Comparison of ENCODE assay signal across 1 cellular context in the genomic region with DNA sequence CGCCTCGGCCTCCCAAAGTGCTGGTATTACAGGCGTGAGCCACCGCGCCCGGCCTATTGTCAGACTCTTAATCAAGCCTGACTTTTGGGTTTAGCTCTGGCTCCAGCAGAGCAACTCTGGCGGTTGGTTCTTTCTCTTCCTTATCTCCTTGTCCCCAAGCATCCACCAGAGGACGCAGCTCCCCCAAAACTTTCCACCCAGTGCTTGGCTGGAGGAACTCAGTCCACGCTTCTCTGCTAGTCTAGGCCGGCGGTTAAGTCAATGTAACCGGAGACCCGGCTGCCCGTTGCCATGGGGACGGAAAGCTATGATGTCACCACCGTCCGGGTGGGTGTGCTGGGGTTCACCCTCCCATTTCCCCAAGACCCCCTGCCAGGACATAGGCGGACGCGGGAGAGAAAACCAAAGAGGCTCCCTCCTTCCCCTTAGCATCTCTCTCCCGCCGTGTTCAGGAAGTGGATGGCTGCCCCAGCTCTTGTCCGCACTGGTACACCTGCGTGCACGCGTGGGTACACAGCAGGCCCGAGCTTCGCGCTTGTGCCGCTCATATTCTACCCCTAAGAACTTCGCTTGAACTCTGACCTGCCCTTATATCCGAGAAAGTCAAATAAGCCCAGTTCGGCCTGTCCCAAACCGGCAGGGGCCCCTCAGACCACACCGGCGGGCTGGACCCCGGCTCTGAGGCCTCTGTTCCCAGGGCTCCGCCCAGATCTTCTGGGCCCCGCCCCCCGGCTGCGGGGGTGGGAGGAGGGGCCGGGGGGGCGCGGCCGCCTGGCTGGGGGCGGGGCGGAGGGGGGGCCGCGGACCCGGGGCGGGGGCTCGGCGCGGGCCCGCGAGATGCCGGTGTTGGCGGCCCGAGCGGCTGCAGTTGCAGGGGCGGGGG.
A peak's percentile ranks its signal among the peaks of the same experiment; 100 is the strongest.
TF ChIP-seq lines count a peak whose summit lies in the region.

A gene with protein sequence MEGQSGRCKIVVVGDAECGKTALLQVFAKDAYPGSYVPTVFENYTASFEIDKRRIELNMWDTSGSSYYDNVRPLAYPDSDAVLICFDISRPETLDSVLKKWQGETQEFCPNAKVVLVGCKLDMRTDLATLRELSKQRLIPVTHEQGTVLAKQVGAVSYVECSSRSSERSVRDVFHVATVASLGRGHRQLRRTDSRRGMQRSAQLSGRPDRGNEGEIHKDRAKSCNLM (plus strand): TSS at position 825 of the 883 bp plus-strand sequence. CDS start 117 bp downstream, outside the sequence.

TF ChIP-seq in HepG2, 621 proteins besides CTCF, POLR2A, EP300 and RAD21 (continued from another document and continues in another):
- no peak for TF ChIP-seq RAD51 (IDR thresholded peaks at IDR 0.05; ENCODE audit: borderline replicate concordance)
- no peak for TF ChIP-seq ZZZ3 (CRISPR knock-in tag; IDR thresholded peaks at IDR 0.05; ENCODE audit: borderline replicate concordance)
- no peak for TF ChIP-seq MBNL3 (CRISPR knock-in tag; conservative IDR thresholded peaks at IDR 0.05)
- TF ChIP-seq FOXA1 (IDR thresholded peaks at IDR 0.05) = no peak
- TF ChIP-seq FOXA1 (CRISPR knock-in tag; IDR thresholded peaks at IDR 0.05) = peak; percentile 11; the same call in 1 of the 2 replicates
- TF ChIP-seq, protein P1, sequence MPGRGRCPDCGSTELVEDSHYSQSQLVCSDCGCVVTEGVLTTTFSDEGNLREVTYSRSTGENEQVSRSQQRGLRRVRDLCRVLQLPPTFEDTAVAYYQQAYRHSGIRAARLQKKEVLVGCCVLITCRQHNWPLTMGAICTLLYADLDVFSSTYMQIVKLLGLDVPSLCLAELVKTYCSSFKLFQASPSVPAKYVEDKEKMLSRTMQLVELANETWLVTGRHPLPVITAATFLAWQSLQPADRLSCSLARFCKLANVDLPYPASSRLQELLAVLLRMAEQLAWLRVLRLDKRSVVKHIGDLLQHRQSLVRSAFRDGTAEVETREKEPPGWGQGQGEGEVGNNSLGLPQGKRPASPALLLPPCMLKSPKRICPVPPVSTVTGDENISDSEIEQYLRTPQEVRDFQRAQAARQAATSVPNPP (CRISPR knock-in tag; IDR thresholded peaks at IDR 0.05) = no peak
- TF ChIP-seq, protein P2, sequence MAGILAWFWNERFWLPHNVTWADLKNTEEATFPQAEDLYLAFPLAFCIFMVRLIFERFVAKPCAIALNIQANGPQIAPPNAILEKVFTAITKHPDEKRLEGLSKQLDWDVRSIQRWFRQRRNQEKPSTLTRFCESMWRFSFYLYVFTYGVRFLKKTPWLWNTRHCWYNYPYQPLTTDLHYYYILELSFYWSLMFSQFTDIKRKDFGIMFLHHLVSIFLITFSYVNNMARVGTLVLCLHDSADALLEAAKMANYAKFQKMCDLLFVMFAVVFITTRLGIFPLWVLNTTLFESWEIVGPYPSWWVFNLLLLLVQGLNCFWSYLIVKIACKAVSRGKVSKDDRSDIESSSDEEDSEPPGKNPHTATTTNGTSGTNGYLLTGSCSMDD (CRISPR knock-in tag; IDR thresholded peaks at IDR 0.05) = no peak
- TF ChIP-seq CCAR2 (optimal IDR thresholded peaks at IDR 0.05; ENCODE audit: low read depth, low read length) = no peak
- TF ChIP-seq KDM1A (CRISPR knock-in tag; IDR thresholded peaks at IDR 0.05) = no peak
- TF ChIP-seq, protein P3, sequence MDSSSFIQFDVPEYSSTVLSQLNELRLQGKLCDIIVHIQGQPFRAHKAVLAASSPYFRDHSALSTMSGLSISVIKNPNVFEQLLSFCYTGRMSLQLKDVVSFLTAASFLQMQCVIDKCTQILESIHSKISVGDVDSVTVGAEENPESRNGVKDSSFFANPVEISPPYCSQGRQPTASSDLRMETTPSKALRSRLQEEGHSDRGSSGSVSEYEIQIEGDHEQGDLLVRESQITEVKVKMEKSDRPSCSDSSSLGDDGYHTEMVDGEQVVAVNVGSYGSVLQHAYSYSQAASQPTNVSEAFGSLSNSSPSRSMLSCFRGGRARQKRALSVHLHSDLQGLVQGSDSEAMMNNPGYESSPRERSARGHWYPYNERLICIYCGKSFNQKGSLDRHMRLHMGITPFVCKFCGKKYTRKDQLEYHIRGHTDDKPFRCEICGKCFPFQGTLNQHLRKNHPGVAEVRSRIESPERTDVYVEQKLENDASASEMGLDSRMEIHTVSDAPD (CRISPR knock-in tag; IDR thresholded peaks at IDR 0.05) = 0 out of 2 replicates have a peak, but pooled peaks have one; percentile 16
- TF ChIP-seq, protein P4, sequence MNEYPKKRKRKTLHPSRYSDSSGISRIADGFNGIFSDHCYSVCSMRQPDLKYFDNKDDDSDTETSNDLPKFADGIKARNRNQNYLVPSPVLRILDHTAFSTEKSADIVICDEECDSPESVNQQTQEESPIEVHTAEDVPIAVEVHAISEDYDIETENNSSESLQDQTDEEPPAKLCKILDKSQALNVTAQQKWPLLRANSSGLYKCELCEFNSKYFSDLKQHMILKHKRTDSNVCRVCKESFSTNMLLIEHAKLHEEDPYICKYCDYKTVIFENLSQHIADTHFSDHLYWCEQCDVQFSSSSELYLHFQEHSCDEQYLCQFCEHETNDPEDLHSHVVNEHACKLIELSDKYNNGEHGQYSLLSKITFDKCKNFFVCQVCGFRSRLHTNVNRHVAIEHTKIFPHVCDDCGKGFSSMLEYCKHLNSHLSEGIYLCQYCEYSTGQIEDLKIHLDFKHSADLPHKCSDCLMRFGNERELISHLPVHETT (CRISPR knock-in tag; conservative IDR thresholded peaks at IDR 0.05) = peak; percentile 62; the same call in 1 of the 2 replicates
- TF ChIP-seq, protein P5, sequence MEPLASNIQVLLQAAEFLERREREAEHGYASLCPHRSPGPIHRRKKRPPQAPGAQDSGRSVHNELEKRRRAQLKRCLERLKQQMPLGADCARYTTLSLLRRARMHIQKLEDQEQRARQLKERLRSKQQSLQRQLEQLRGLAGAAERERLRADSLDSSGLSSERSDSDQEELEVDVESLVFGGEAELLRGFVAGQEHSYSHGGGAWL (CRISPR knock-in tag; IDR thresholded peaks at IDR 0.05) = 0 out of 2 replicates have a peak, but pooled peaks have one; percentile 49
- peak; percentile 66; the same call in 1 of the 2 replicates for TF ChIP-seq KLF6 (CRISPR knock-in tag; IDR thresholded peaks at IDR 0.05)
- TF ChIP-seq, protein P6, sequence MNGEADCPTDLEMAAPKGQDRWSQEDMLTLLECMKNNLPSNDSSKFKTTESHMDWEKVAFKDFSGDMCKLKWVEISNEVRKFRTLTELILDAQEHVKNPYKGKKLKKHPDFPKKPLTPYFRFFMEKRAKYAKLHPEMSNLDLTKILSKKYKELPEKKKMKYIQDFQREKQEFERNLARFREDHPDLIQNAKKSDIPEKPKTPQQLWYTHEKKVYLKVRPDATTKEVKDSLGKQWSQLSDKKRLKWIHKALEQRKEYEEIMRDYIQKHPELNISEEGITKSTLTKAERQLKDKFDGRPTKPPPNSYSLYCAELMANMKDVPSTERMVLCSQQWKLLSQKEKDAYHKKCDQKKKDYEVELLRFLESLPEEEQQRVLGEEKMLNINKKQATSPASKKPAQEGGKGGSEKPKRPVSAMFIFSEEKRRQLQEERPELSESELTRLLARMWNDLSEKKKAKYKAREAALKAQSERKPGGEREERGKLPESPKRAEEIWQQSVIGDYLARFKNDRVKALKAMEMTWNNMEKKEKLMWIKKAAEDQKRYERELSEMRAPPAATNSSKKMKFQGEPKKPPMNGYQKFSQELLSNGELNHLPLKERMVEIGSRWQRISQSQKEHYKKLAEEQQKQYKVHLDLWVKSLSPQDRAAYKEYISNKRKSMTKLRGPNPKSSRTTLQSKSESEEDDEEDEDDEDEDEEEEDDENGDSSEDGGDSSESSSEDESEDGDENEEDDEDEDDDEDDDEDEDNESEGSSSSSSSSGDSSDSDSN (CRISPR knock-in tag; IDR thresholded peaks at IDR 0.05) = peak; percentile 35
- TF ChIP-seq ZNF720 (CRISPR knock-in tag; IDR thresholded peaks at IDR 0.05) = no peak
- TF ChIP-seq NR2F2 (IDR thresholded peaks at IDR 0.05; ENCODE audit: borderline replicate concordance, low read depth) = no peak
- TF ChIP-seq ZNF20 (CRISPR knock-in tag; IDR thresholded peaks at IDR 0.05) = no peak
- TF ChIP-seq, protein P7, sequence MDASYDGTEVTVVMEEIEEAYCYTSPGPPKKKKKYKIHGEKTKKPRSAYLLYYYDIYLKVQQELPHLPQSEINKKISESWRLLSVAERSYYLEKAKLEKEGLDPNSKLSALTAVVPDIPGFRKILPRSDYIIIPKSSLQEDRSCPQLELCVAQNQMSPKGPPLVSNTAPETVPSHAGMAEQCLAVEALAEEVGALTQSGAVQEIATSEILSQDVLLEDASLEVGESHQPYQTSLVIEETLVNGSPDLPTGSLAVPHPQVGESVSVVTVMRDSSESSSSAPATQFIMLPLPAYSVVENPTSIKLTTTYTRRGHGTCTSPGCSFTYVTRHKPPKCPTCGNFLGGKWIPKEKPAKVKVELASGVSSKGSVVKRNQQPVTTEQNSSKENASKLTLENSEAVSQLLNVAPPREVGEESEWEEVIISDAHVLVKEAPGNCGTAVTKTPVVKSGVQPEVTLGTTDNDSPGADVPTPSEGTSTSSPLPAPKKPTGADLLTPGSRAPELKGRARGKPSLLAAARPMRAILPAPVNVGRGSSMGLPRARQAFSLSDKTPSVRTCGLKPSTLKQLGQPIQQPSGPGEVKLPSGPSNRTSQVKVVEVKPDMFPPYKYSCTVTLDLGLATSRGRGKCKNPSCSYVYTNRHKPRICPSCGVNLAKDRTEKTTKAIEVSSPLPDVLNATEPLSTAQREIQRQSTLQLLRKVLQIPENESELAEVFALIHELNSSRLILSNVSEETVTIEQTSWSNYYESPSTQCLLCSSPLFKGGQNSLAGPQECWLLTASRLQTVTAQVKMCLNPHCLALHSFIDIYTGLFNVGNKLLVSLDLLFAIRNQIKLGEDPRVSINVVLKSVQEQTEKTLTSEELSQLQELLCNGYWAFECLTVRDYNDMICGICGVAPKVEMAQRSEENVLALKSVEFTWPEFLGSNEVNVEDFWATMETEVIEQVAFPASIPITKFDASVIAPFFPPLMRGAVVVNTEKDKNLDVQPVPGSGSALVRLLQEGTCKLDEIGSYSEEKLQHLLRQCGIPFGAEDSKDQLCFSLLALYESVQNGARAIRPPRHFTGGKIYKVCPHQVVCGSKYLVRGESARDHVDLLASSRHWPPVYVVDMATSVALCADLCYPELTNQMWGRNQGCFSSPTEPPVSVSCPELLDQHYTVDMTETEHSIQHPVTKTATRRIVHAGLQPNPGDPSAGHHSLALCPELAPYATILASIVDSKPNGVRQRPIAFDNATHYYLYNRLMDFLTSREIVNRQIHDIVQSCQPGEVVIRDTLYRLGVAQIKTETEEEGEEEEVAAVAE (CRISPR knock-in tag; IDR thresholded peaks at IDR 0.05; ENCODE audit: borderline replicate concordance) = peak; percentile 81; the same call in 1 of the 2 replicates
- no peak for TF ChIP-seq NFE2L2 (IDR thresholded peaks at IDR 0.05; ENCODE audit: low read length)
- TF ChIP-seq IKZF4 (CRISPR knock-in tag; IDR thresholded peaks at IDR 0.05; ENCODE audit: borderline replicate concordance, low read depth, not compliant biosample characterization) = no peak
- TF ChIP-seq ZNF251 (CRISPR knock-in tag; IDR thresholded peaks at IDR 0.05) = no peak
- TF ChIP-seq, protein P8, sequence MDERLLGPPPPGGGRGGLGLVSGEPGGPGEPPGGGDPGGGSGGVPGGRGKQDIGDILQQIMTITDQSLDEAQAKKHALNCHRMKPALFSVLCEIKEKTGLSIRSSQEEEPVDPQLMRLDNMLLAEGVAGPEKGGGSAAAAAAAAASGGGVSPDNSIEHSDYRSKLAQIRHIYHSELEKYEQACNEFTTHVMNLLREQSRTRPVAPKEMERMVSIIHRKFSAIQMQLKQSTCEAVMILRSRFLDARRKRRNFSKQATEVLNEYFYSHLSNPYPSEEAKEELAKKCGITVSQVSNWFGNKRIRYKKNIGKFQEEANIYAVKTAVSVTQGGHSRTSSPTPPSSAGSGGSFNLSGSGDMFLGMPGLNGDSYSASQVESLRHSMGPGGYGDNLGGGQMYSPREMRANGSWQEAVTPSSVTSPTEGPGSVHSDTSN (CRISPR knock-in tag; IDR thresholded peaks at IDR 0.05) = no peak
- TF ChIP-seq ATRX (CRISPR knock-in tag; IDR thresholded peaks at IDR 0.05; ENCODE audit: borderline replicate concordance) = no peak
- no peak for TF ChIP-seq ZNF530 (CRISPR knock-in tag; IDR thresholded peaks at IDR 0.05; ENCODE audit: low read depth)
- peak; percentile 89 for TF ChIP-seq MXD4 (CRISPR knock-in tag; IDR thresholded peaks at IDR 0.05)
- TF ChIP-seq CEBPB (IDR thresholded peaks at IDR 0.05; ENCODE audit: borderline replicate concordance, low read depth, low read length) = no peak
- no peak for TF ChIP-seq SP5 (CRISPR knock-in tag; IDR thresholded peaks at IDR 0.05; ENCODE audit: borderline replicate concordance, low read depth)
- peak; percentile 55; the same call in 1 of the 2 replicates for TF ChIP-seq ZNF839 (CRISPR knock-in tag; IDR thresholded peaks at IDR 0.05; ENCODE audit: borderline replicate concordance)
- TF ChIP-seq, protein P9, sequence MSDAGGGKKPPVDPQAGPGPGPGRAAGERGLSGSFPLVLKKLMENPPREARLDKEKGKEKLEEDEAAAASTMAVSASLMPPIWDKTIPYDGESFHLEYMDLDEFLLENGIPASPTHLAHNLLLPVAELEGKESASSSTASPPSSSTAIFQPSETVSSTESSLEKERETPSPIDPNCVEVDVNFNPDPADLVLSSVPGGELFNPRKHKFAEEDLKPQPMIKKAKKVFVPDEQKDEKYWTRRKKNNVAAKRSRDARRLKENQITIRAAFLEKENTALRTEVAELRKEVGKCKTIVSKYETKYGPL (CRISPR knock-in tag; IDR thresholded peaks at IDR 0.05) = no peak
- TF ChIP-seq ZNF737 (CRISPR knock-in tag; IDR thresholded peaks at IDR 0.05; ENCODE audit: borderline replicate concordance) = no peak
